ENCODE assay signal across 17 cellular contexts in genomic region chr6:158768396-158768795, GRCh38. TPM values are rescaled to one million over a fixed set of nuclear protein-coding genes. Genes with fewer than 3 reads are reported as not detected.
DNase-seq lines count a peak whose midpoint lies in the region; ATAC-seq and TF ChIP-seq lines count a peak whose summit lies in the region.
"Had no signal": no experiment of that assay in that cellular context is flagged by ENCODE, and none has a peak within 500 bp of the region (broad histone marks: within the 10 kb centered on the region; RNA-seq: fewer than 3 reads in every experiment).

No MANE protein-coding gene starts in this region.

- H3K36me3 Mint-ChIP-seq in activated CD4-positive, alpha-beta T cell treated with anti-CD3 and anti-CD28 coated beads, Interleukin-2, amount 10 ng/mL, durations not matched to agents 24 days and 14 days (ENCODE audit: low read depth): peaks cover 85% of the 10 kb centered on the region
- peaks cover 77% of the 10 kb centered on the region for H3K36me3 Mint-ChIP-seq in brain
- peaks cover 23% of the 10 kb centered on the region for H3K36me3 Mint-ChIP-seq in natural killer cell treated with Interleukin-12 subunit alpha and Interleukin-12 subunit beta and Interleukin-15 and Interleukin-18, amount 100 ng/mL, for 72 hours

- no peaks in the 10 kb centered on the region for H3K27me3 ChIP-seq in HUES64 (ENCODE audit: insufficient read depth, low read length)

- ATAC-seq in natural killer cell treated with Interleukin-12 subunit alpha and Interleukin-12 subunit beta and Interleukin-15 and Interleukin-18, amount 100 ng/mL, for 72 hours: no peak
- no peak for ATAC-seq in HG02610 (IDR thresholded peaks at IDR 0.05; ENCODE audit: unreplicated experiment)
- ATAC-seq: SK-N-SH treated with all-trans-retinoic acid at 6 μM for 48 hours had no signal

- intact Hi-C loops in activated CD4-positive, alpha-beta T cell treated with anti-CD3 and anti-CD28 coated beads, Interleukin-2, amount 10 ng/mL, durations not matched to agents 24 days and 14 days (cut with micrococcal nuclease): loop anchor here (5.0 kb wide), 1 partner anchor 66 kb away; no protein-coding TSS in a partner anchor

- no peaks in the 10 kb centered on the region for H3K27me3 Mint-ChIP-seq in activated CD4-positive, alpha-beta T cell treated with anti-CD3 and anti-CD28 coated beads, Interleukin-2, amount 10 ng/mL, durations not matched to agents 24 days and 14 days
- peaks cover 3% of the 10 kb centered on the region for H3K27me3 Mint-ChIP-seq in brain
- no peaks in the 10 kb centered on the region for H3K27me3 Mint-ChIP-seq in natural killer cell treated with Interleukin-12 subunit alpha and Interleukin-12 subunit beta and Interleukin-15 and Interleukin-18, amount 100 ng/mL, for 72 hours

- 97% methylated on average over 10 of the region's 10 CpGs for whole genome bisulfite sequencing in HUES64

- no peak for TF ChIP-seq CTCF in brain (conservative IDR thresholded peaks at IDR 0.05)

- H3K27ac ChIP-seq in HUES64 (ENCODE audit: low read depth, low read length): peak overlapping the region; percentile 30; the same call in 1 of the 2 replicates

- H3K4me3 ChIP-seq in HUES64 (ENCODE audit: low read length): no peak overlapping the region

- peak overlapping the region; percentile 17 for H3K27ac Mint-ChIP-seq in activated CD4-positive, alpha-beta T cell treated with anti-CD3 and anti-CD28 coated beads, Interleukin-2, amount 10 ng/mL, durations not matched to agents 24 days and 14 days
- H3K27ac Mint-ChIP-seq in brain: peak overlapping the region; percentile 33 to 97 (median 91)
- H3K27ac Mint-ChIP-seq in natural killer cell treated with Interleukin-12 subunit alpha and Interleukin-12 subunit beta and Interleukin-15 and Interleukin-18, amount 100 ng/mL, for 72 hours: peak overlapping the region; percentile 17 to 83

- H3K36me3 ChIP-seq in HUES64 (ENCODE audit: insufficient read depth, low read length): peaks cover 92% of the 10 kb centered on the region

- H3K9ac ChIP-seq in HUES64 (ENCODE audit: low read depth, low read length): no peak overlapping the region

- H3K4me1 ChIP-seq in HUES64 (ENCODE audit: insufficient read depth, low read length): no peaks in the 10 kb centered on the region

- no peak for DNase-seq in activated CD4-positive, alpha-beta T cell treated with anti-CD3 and anti-CD28 coated beads, Interleukin-2, amount 10 ng/mL, durations not matched to agents 24 days and 14 days
- no peak for DNase-seq in activated CD4-positive, alpha-beta T cell treated with anti-CD3 and anti-CD28 coated beads for 4 hours
- DNase-seq in natural killer cell treated with Interleukin-12 subunit alpha and Interleukin-12 subunit beta and Interleukin-15 and Interleukin-18, amount 100 ng/mL, for 72 hours (ENCODE audit: low spot score): no peak
- no peak for DNase-seq in stimulated activated CD4-positive, alpha-beta T cell treated with anti-CD3 and anti-CD28 coated beads, Interleukin-12 subunit alpha, Interleukin-12 subunit beta, amount 100 ng/mL, for 4 hours
- DNase-seq in SW480 (ENCODE audit: low spot score): no peak
- DNase-seq: 8988T; activated gamma-delta T cell; effector memory CD4-positive, alpha-beta T cell; hypothalamus; NCI-H1048; NCI-H2107; NCI-H69 had no signal

- no peak overlapping the region for H3K4me3 Mint-ChIP-seq in activated CD4-positive, alpha-beta T cell treated with anti-CD3 and anti-CD28 coated beads, Interleukin-2, amount 10 ng/mL, durations not matched to agents 24 days and 14 days
- H3K4me3 Mint-ChIP-seq in brain: no peak overlapping the region
- no peak overlapping the region for H3K4me3 Mint-ChIP-seq in natural killer cell treated with Interleukin-12 subunit alpha and Interleukin-12 subunit beta and Interleukin-15 and Interleukin-18, amount 100 ng/mL, for 72 hours
- H3K4me3 Mint-ChIP-seq: CD14-positive monocyte had no signal

- H3K9me3 ChIP-seq in HUES64 (ENCODE audit: insufficient read depth, low read depth, low read length): no peaks in the 10 kb centered on the region

- H3K4me1 Mint-ChIP-seq in activated CD4-positive, alpha-beta T cell treated with anti-CD3 and anti-CD28 coated beads, Interleukin-2, amount 10 ng/mL, durations not matched to agents 24 days and 14 days: peaks cover 29% of the 10 kb centered on the region
- peaks cover 83% of the 10 kb centered on the region for H3K4me1 Mint-ChIP-seq in brain
- peaks cover 31 to 42% of the 10 kb centered on the region in 2 donors for H3K4me1 Mint-ChIP-seq in natural killer cell treated with Interleukin-12 subunit alpha and Interleukin-12 subunit beta and Interleukin-15 and Interleukin-18, amount 100 ng/mL, for 72 hours (ENCODE audit: low read depth in 2 of 2)

- H3K9me3 Mint-ChIP-seq in activated CD4-positive, alpha-beta T cell treated with anti-CD3 and anti-CD28 coated beads, Interleukin-2, amount 10 ng/mL, durations not matched to agents 24 days and 14 days: no peaks in the 10 kb centered on the region
- no peaks in the 10 kb centered on the region for H3K9me3 Mint-ChIP-seq in brain
- no peaks in the 10 kb centered on the region for H3K9me3 Mint-ChIP-seq in natural killer cell treated with Interleukin-12 subunit alpha and Interleukin-12 subunit beta and Interleukin-15 and Interleukin-18, amount 100 ng/mL, for 72 hours

RNA-seq across cellular contexts. Expression of gene EZR, which starts 50.8 kb away (rescaled TPM):
- total RNA-seq in activated CD4-positive, alpha-beta T cell treated with anti-CD3 and anti-CD28 coated beads, Interleukin-2, amount 10 ng/mL, durations not matched to agents 24 days and 14 days: 204 and 215 TPM in 2 replicates
- 158 TPM for polyA plus RNA-seq in HUES64 (2013, experiment 1 of 2)
- 143 TPM for polyA plus RNA-seq in HUES64 (2013, experiment 2 of 2)
- 317 TPM for polyA plus RNA-seq in brain (ENCODE audit: insufficient read depth, low read depth, low replicate concordance)
- total RNA-seq in natural killer cell treated with Interleukin-12 subunit alpha and Interleukin-12 subunit beta and Interleukin-15 and Interleukin-18, amount 100 ng/mL, for 72 hours: 100 to 1,000 TPM in 1 of 2 donors, 10 to 100 TPM in 1; 71.0 to 135 TPM

Comparison
In these comparisons a context has a peak if more than half of its experiments do, and no peak if none do; other contexts are left out.
1. H3K27ac Mint-ChIP-seq: peak in every context shown above with its lines; median percentile 91 in brain; 50 in natural killer cell treated with Interleukin-12 subunit alpha and Interleukin-12 subunit beta and Interleukin-15 and Interleukin-18, amount 100 ng/mL, for 72 hours; 17 in activated CD4-positive, alpha-beta T cell treated with anti-CD3 and anti-CD28 coated beads, Interleukin-2, amount 10 ng/mL, durations not matched to agents 24 days and 14 days.